Comparison of ENCODE assay signal across 19 cellular contexts in genomic region chr2:207772844-207773205, GRCh38.
"Had no signal": no experiment of that assay in that cellular context is flagged by ENCODE, and none has a peak within 500 bp of the region (broad histone marks: within the 10 kb centered on the region; RNA-seq: fewer than 3 reads in every experiment).

No MANE protein-coding gene starts in this region.

- H3K27ac ChIP-seq: adrenal gland, right atrium auricular region, upper lobe of right lung had no signal

- H3K9me3 Mint-ChIP-seq: activated T-cell treated with anti-CD3 and anti-CD28 coated beads, Interleukin-2, amount 50 U/mL, for 72 hours; stimulated activated memory B cell treated with anti-CD40 and anti-IgM and Interleukin-4, amounts not matched to agents 10 μg/mL and 1 μg/mL and 100 μg/mL, for 72 hours; stimulated activated naive CD8-positive, alpha-beta T cell treated with anti-CD3 and anti-CD28 coated beads, Interleukin-15, amount 100 ng/mL, for 72 hours; T-helper 2 cell treated with Interferon-gamma antibody and Interleukin-4, amounts not matched to agents 5 μg/mL and 100 μg/mL, for 36 hours had no signal

- H3K4me3 ChIP-seq: adrenal gland, body of pancreas, dorsolateral prefrontal cortex, gastroesophageal sphincter, hepatocyte, right atrium auricular region, smooth muscle cell, upper lobe of right lung had no signal

- H3K27me3 ChIP-seq: adrenal gland, body of pancreas, dorsolateral prefrontal cortex, gastroesophageal sphincter, hepatocyte, right atrium auricular region, upper lobe of right lung had no signal

- FAIRE-seq: colon had no signal

- H3K36me3 Mint-ChIP-seq: activated naive CD8-positive, alpha-beta T cell treated with anti-CD3 and anti-CD28 coated beads for 36 hours; stimulated activated memory B cell treated with anti-CD40 and anti-IgM and Interleukin-4, amounts not matched to agents 10 μg/mL and 1 μg/mL and 100 μg/mL, for 72 hours had no signal

- DNase-seq: activated T-cell treated with anti-CD3 and anti-CD28 coated beads for 4 hours; body of pancreas; dorsolateral prefrontal cortex; effector memory CD4-positive, alpha-beta T cell; islet precursor cell; left ventricle myocardium superior; occipital lobe; upper lobe of right lung had no signal

- ATAC-seq: activated T-cell treated with anti-CD3 and anti-CD28 coated beads, Interleukin-2, amount 50 U/mL, for 72 hours; body of pancreas; gastroesophageal sphincter; left ventricle myocardium superior; stimulated activated memory B cell treated with anti-CD40 and anti-IgM and Interleukin-4, amounts not matched to agents 10 μg/mL and 1 μg/mL and 100 μg/mL, for 72 hours; stimulated activated naive CD8-positive, alpha-beta T cell treated with anti-CD3 and anti-CD28 coated beads, Interleukin-15, amount 100 ng/mL, for 72 hours; upper lobe of right lung had no signal

- H3K4me2 ChIP-seq: hepatocyte, smooth muscle cell had no signal

- H2AFZ ChIP-seq: hepatocyte had no signal

- H3K9me3 ChIP-seq: adrenal gland, body of pancreas, gastroesophageal sphincter, right atrium auricular region, upper lobe of right lung had no signal

- H3K27ac Mint-ChIP-seq: activated T-cell treated with anti-CD3 and anti-CD28 coated beads, Interleukin-2, amount 50 U/mL, for 72 hours; stimulated activated memory B cell treated with anti-CD40 and anti-IgM and Interleukin-4, amounts not matched to agents 10 μg/mL and 1 μg/mL and 100 μg/mL, for 72 hours; T-helper 2 cell treated with Interferon-gamma antibody and Interleukin-4, amounts not matched to agents 5 μg/mL and 100 μg/mL, for 36 hours had no signal

- H3K4me3 Mint-ChIP-seq: activated naive CD8-positive, alpha-beta T cell treated with anti-CD3 and anti-CD28 coated beads for 36 hours; activated T-cell treated with anti-CD3 and anti-CD28 coated beads, Interleukin-2, amount 50 U/mL, for 72 hours; stimulated activated memory B cell treated with anti-CD40 and anti-IgM and Interleukin-4, amounts not matched to agents 10 μg/mL and 1 μg/mL and 100 μg/mL, for 72 hours; stimulated activated naive CD8-positive, alpha-beta T cell treated with anti-CD3 and anti-CD28 coated beads, Interleukin-15, amount 100 ng/mL, for 72 hours; T-helper 2 cell treated with Interferon-gamma antibody and Interleukin-4, amounts not matched to agents 5 μg/mL and 100 μg/mL, for 36 hours had no signal

- H3K36me3 ChIP-seq: right atrium auricular region, upper lobe of right lung had no signal
